Comparison of ENCODE assay signal across 8 cellular contexts in the genomic region with DNA sequence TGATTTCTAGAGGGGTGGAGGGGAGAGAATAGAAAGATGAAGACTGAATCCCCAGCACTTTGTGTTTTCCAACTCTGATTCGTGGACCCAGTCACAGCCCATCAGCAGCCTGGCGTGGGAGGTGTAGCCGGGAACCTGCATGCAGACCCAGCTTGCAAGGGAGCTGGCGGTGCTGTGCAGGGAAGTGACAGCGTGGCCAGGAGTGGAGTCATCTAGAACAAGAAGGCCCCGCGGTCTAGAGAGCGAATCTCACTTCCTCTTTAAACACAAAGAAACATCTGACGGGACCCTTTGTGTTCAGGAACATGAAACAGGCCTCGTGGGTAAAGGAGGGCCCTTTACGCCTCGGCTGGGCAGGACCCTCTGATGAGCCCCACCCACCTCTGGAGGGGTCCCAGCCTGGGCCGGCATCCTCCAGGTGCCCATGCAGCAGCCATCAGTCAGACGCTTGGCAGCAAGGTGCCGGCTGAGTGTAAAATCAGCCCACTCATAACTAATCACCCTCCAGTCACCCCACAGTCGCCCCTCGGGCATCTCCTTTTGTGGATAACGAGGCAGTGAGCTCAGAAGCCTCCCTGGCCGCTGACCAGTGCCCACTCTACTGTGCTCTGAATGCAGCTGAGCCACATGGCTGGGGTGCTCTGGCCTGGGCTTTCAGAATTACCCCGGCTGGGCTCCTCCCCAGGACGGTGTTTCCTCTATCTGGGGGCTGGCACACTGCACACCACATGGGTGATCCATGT. TPM values are rescaled to one million over a fixed set of nuclear protein-coding genes. Genes with fewer than 3 reads are reported as not detected.
A peak's percentile ranks its signal among the peaks of the same experiment; 100 is the strongest.
DNase-seq lines count a peak whose midpoint lies in the region; ATAC-seq and TF ChIP-seq lines count a peak whose summit lies in the region.

No MANE protein-coding gene starts in this region.

- peaks cover 20 to 47% (median 33%) of the 10 kb centered on the region in 4 donors for H3K4me1 ChIP-seq in upper lobe of left lung

- no peak for TF ChIP-seq POLR2A in lower leg skin (IDR thresholded peaks at IDR 0.05)
- no peak for TF ChIP-seq POLR2A in upper lobe of left lung (IDR thresholded peaks at IDR 0.05)

- H3K4me3 ChIP-seq in MG63 (no peak overlapping the region), lower leg skin (ENCODE audit: low read depth, poor library complexity, severe bottlenecking) (no peak overlapping the region), upper lobe of left lung (peak overlapping the region in 1 of 4 donors; percentile 14)

- peak overlapping the region; percentile 91 for H3K27ac Mint-ChIP-seq in activated T-cell treated with anti-CD3 and anti-CD28 coated beads, Interleukin-2, amount 50 U/mL, for 72 hours

- H3K27me3 ChIP-seq in MG63 (no peaks in the 10 kb centered on the region), upper lobe of left lung (peaks cover 0 to 8% (median 3%) of the 10 kb centered on the region in 4 donors)

- H3K27ac ChIP-seq in upper lobe of left lung = peak overlapping the region; percentile 54 to 84 (median 68)

- TF ChIP-seq EP300 in upper lobe of left lung (IDR thresholded peaks at IDR 0.05) = no peak

- H3K36me3 Mint-ChIP-seq in activated T-cell treated with anti-CD3 and anti-CD28 coated beads, Interleukin-2, amount 50 U/mL, for 72 hours (ENCODE audit: insufficient read depth in 2 of 2) = peaks cover 0 to 2% of the 10 kb centered on the region in 2 donors

- intact Hi-C loops in lower leg skin (cut with DNase I; ENCODE audit: low total_unique reads) = no loop called here

- no peaks in the 10 kb centered on the region for H3K9me3 Mint-ChIP-seq in activated T-cell treated with anti-CD3 and anti-CD28 coated beads, Interleukin-2, amount 50 U/mL, for 72 hours

- no peaks in the 10 kb centered on the region for H3K27me3 Mint-ChIP-seq in activated T-cell treated with anti-CD3 and anti-CD28 coated beads, Interleukin-2, amount 50 U/mL, for 72 hours (ENCODE audit: low read depth)

- ATAC-seq in GM21576 (IDR thresholded peaks at IDR 0.05; ENCODE audit: unreplicated experiment) (peak; percentile 62), upper lobe of left lung (ENCODE audit: low FRiP score in 2 of 2) (peak; percentile 41 to 55)
- ATAC-seq in activated T-cell treated with anti-CD3 and anti-CD28 coated beads, Interleukin-2, amount 50 U/mL, for 72 hours (replicated peaks in 1 of 2) = peak; percentile 68 to 70

- TF ChIP-seq CTCF in GM10266 (IDR thresholded peaks at IDR 0.05; ENCODE audit: control insufficient read depth, insufficient read depth, low read depth, missing control alignments) (no peak), lower leg skin (IDR thresholded peaks at IDR 0.05) (no peak), upper lobe of left lung (IDR thresholded peaks at IDR 0.05) (no peak)

- H3K36me3 ChIP-seq in MG63 (no peaks in the 10 kb centered on the region), upper lobe of left lung (peaks cover 0 to 3% (median 0%) of the 10 kb centered on the region in 4 donors)

- DNase-seq in GM10266 (ENCODE audit: extremely low spot score) (peak; percentile 93), MG63 (peak; percentile 24), lower leg skin (ENCODE audit: low spot score in 2 of 2) (peak; percentile 57 to 90), upper lobe of left lung (peak in 1 of 2 donors; percentile 89), NCI-H1694 treated with DMSO at 0.1 percent for 48 hours (lab: John Stamatoyannopoulos, UW) (no peak), NCI-H446 treated with DMSO at 0.1 percent for 48 hours (lab: John Stamatoyannopoulos, UW) (no peak)
- peak; percentile 80 to 82 for DNase-seq in activated T-cell treated with anti-CD3 and anti-CD28 coated beads, Interleukin-2, amount 50 U/mL, for 72 hours

- peaks cover 35% of the 10 kb centered on the region for H3K4me1 Mint-ChIP-seq in activated T-cell treated with anti-CD3 and anti-CD28 coated beads, Interleukin-2, amount 50 U/mL, for 72 hours (ENCODE audit: low read depth)

- H3K4me3 Mint-ChIP-seq in activated T-cell treated with anti-CD3 and anti-CD28 coated beads, Interleukin-2, amount 50 U/mL, for 72 hours = peak overlapping the region; percentile 78 to 91

- WGBS in lower leg skin, 2 donors = 33 to 51% methylated on average over 19 to 21 of the region's 21 CpGs
- WGBS in upper lobe of left lung, 2 donors = 27 to 29% methylated on average over 15 to 21 of the region's 21 CpGs

- no peaks in the 10 kb centered on the region for H3K9me3 ChIP-seq in MG63
- H3K9me3 ChIP-seq in upper lobe of left lung = no peaks in the 10 kb centered on the region

RNA-seq across cellular contexts. Expression of gene SNAI3, which starts 4.4 kb away (rescaled TPM):
- total RNA-seq in MG63 (2014; rRNA removed; shearing (Covaris generic); ENCODE audit: low replicate concordance) = not detected in 2 replicates
- 10 to 100 TPM in 1 of 2 donors, 1 to 10 TPM in 1; 8.4 to 10.5 TPM for total RNA-seq in activated T-cell treated with anti-CD3 and anti-CD28 coated beads, Interleukin-2, amount 50 U/mL, for 72 hours
- total RNA-seq in lower leg skin (under 1 TPM; 0.17 to 0.81 (median 0.29) TPM), upper lobe of left lung (1 to 10 TPM in 4 of 6 donors, under 1 TPM in 1, not detected in 1; 0.78 to 8.1 (median 7.0) TPM)

RNA-seq across cellular contexts. Expression of gene MVD, which starts 19.0 kb away (rescaled TPM):
- total RNA-seq in MG63 (2014; rRNA removed; shearing (Covaris generic); ENCODE audit: low replicate concordance) = 16.8 and 25.7 TPM in 2 replicates
- total RNA-seq in activated T-cell treated with anti-CD3 and anti-CD28 coated beads, Interleukin-2, amount 50 U/mL, for 72 hours = 10 to 100 TPM; 64.5 to 80.5 TPM
- total RNA-seq in lower leg skin = 10 to 100 TPM; 40.2 to 93.5 (median 67.1) TPM
- total RNA-seq in upper lobe of left lung = 100 to 1,000 TPM in 2 of 6 donors, 10 to 100 TPM in 4; 38.1 to 114 (median 90.5) TPM

RNA-seq across cellular contexts. Expression of gene RNF166, which starts 24.3 kb away (rescaled TPM):
- total RNA-seq in MG63 (2014; rRNA removed; shearing (Covaris generic); ENCODE audit: low replicate concordance) = 16.5 and 20.2 TPM in 2 replicates
- total RNA-seq in activated T-cell treated with anti-CD3 and anti-CD28 coated beads, Interleukin-2, amount 50 U/mL, for 72 hours = 10 to 100 TPM; 58.6 to 64.5 TPM
- total RNA-seq in lower leg skin (10 to 100 TPM; 14.7 to 21.8 (median 17.7) TPM), upper lobe of left lung (100 to 1,000 TPM in 1 of 6 donors, 10 to 100 TPM in 5; 23.2 to 101 (median 64.6) TPM)

RNA-seq across cellular contexts. Expression of gene CTU2, which starts 24.4 kb away (rescaled TPM):
- total RNA-seq in MG63 (2014; rRNA removed; shearing (Covaris generic); ENCODE audit: low replicate concordance) = 13.6 and 16.8 TPM in 2 replicates
- total RNA-seq in activated T-cell treated with anti-CD3 and anti-CD28 coated beads, Interleukin-2, amount 50 U/mL, for 72 hours = 10 to 100 TPM; 25.9 to 34.9 TPM
- total RNA-seq in lower leg skin (1 to 10 TPM; 9.4 to 9.9 (median 9.5) TPM), upper lobe of left lung (10 to 100 TPM in 5 of 6 donors, 1 to 10 TPM in 1; 9.4 to 31.4 (median 20.6) TPM)

RNA-seq across cellular contexts. Expression of gene CYBA, which starts 31.0 kb away (rescaled TPM):
- total RNA-seq in MG63 (2014; rRNA removed; shearing (Covaris generic); ENCODE audit: low replicate concordance) = 10.7 and 21.2 TPM in 2 replicates
- 100 to 1,000 TPM; 199 to 318 TPM for total RNA-seq in activated T-cell treated with anti-CD3 and anti-CD28 coated beads, Interleukin-2, amount 50 U/mL, for 72 hours
- total RNA-seq in lower leg skin (10 to 100 TPM; 30.5 to 93.2 (median 44.7) TPM), upper lobe of left lung (100 to 1,000 TPM; 213 to 472 (median 322) TPM)

Comparison
In these comparisons a context has a peak if more than half of its experiments do, and no peak if none do; other contexts are left out.
1. DNase-seq: peak in GM10266 (single experiment), MG63 (single experiment), activated T-cell treated with anti-CD3 and anti-CD28 coated beads, Interleukin-2, amount 50 U/mL, for 72 hours (2 of 2) and lower leg skin (2 of 2); none in NCI-H1694 treated with DMSO at 0.1 percent for 48 hours (single experiment) and NCI-H446 treated with DMSO at 0.1 percent for 48 hours (single experiment).
2. Peak in every context shown above with its lines, with median percentiles within 50 percentile points of each other: ATAC-seq.